ENCODE assay signal across 26 cellular contexts in the genomic region with DNA sequence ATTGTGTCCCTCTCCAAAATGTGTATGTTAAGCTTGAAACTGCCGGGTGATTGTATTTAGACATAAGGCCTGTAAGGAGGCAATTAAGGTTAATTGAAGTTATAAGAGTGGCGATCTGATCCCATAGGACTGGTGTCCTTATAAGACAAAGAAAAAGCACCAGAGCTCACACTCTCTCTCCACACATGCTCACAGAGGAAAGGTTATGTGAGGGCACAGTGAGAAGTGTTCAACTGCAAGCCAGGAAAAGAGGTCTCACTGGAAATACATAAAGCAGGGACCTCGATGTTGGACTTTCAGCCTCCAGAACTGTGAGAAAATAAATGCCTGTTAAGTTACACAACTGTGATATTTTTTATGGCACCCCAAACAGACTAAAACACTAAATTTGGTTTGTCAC.
"Had no signal": no experiment of that assay in that cellular context is flagged by ENCODE, and none has a peak within 500 bp of the region (broad histone marks: within the 10 kb centered on the region; RNA-seq: fewer than 3 reads in every experiment).

No MANE protein-coding gene starts in this region.

- ATAC-seq: activated CD4-positive, CD25-positive, alpha-beta regulatory T cell treated with anti-CD3 and anti-CD28 coated beads, Interleukin-2, amount 50 U/mL, for 24 hours; foreskin keratinocyte; left lung; lower lobe of right lung; natural killer cell; psoas muscle; right cardiac atrium; stimulated activated naive B cell treated with anti-CD40 and anti-IgM and Interleukin-4, amounts not matched to agents 10 μg/mL and 1 μg/mL and 100 μg/mL, for 72 hours had no signal

- H3K36me3 ChIP-seq: esophagus muscularis mucosa, left lung, lower lobe of right lung, neural progenitor cell, stomach, thyroid gland, upper lobe of left lung, vagina had no signal

- H3K27ac ChIP-seq: esophagus muscularis mucosa, foreskin keratinocyte, left lung, lower lobe of right lung, neural progenitor cell, parathyroid adenoma, psoas muscle, stomach, thyroid gland, upper lobe of left lung, vagina, VCaP had no signal

- H3K27me3 ChIP-seq: esophagus muscularis mucosa, foreskin keratinocyte, left lung, neural progenitor cell, stomach, thyroid gland, upper lobe of left lung, vagina had no signal

- DNase-seq: activated CD4-positive, alpha-beta T cell treated with anti-CD3 and anti-CD28 coated beads for 48 hours; activated CD4-positive, alpha-beta T cell treated with anti-CD3 and anti-CD28 coated beads, Interleukin-2, amount 50 U/mL, for 48 hours; activated CD8-positive, alpha-beta memory T cell treated with anti-CD3 and anti-CD28 coated beads for 24 hours; activated effector memory CD4-positive, alpha-beta T cell treated with Interleukin-2 at 50 U/mL for 16 hours; activated naive CD4-positive, alpha-beta T cell treated with Interleukin-2 at 50 U/mL for 16 hours; anterior cingulate cortex; foreskin keratinocyte; left lung; lower lobe of right lung; mesenchymal stem cell; natural killer cell; occipital lobe; psoas muscle; right cardiac atrium; stimulated activated CD4-positive, alpha-beta T cell treated with anti-CD3 and anti-CD28 coated beads, Interleukin-15, amount 100 ng/mL, for 24 hours; stimulated activated CD4-positive, alpha-beta T cell treated with anti-CD3 and anti-CD28 coated beads, Interleukin-2, amount 100 ng/mL, for 24 hours; stimulated activated naive B cell treated with anti-CD40 and anti-IgM and Interleukin-4, amounts not matched to agents 10 μg/mL and 1 μg/mL and 100 μg/mL, for 72 hours; stomach; thyroid gland; upper lobe of left lung had no signal

- H3K4me1 ChIP-seq: esophagus muscularis mucosa, foreskin keratinocyte, left lung, lower lobe of right lung, neural progenitor cell, parathyroid adenoma, psoas muscle, stomach, thyroid gland, upper lobe of left lung, vagina had no signal

- H3K4me3 ChIP-seq: esophagus muscularis mucosa, left lung, lower lobe of right lung, neural progenitor cell, psoas muscle, stomach, thyroid gland, upper lobe of left lung, vagina had no signal

- H3K9me3 ChIP-seq: thyroid gland, vagina had no signal
